23 cellular contexts compared by ENCODE assay signal in the genomic region with DNA sequence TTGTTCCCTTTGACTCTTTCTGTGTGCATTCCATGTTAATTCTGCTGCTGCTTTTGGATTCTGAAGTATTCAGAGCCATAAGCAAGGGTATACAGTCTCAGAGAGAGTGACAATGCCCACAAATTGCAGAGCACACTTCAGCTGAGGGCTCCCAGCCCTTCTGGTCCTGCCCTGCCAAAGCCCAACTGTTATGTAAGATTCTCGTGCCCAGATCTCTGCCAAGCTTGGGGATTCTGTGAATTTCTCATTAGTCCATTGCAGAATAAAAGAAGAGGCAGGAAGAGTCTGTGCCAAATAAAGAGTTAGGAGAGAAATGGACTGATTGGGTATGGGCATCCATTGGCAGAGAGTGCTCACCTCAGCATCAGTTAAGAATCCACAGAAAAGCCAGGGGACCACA.
"Had no signal": no experiment of that assay in that cellular context is flagged by ENCODE, and none has a peak within 500 bp of the region (broad histone marks: within the 10 kb centered on the region; RNA-seq: fewer than 3 reads in every experiment).

No MANE protein-coding gene starts in this region.

- H3K9me3 ChIP-seq: gastrocnemius medialis, suprapubic skin had no signal

- H3K27ac ChIP-seq: gastrocnemius medialis, suprapubic skin had no signal

- H3K4me3 ChIP-seq: gastrocnemius medialis, suprapubic skin had no signal

- H3K9me3 Mint-ChIP-seq: activated B cell treated with CpG ODN at 0.5 μM for 24 hours; activated T-cell treated with anti-CD3 and anti-CD28 coated beads, Interleukin-2, amount 50 U/mL, for 72 hours had no signal

- H3K27me3 Mint-ChIP-seq: progenitor cell of endocrine pancreas had no signal

- H3K4me1 Mint-ChIP-seq: activated B cell treated with CpG ODN at 0.5 μM for 24 hours, natural killer cell, T-helper 17 cell had no signal

- H3K4me3 Mint-ChIP-seq: activated B cell treated with CpG ODN at 0.5 μM for 24 hours; activated CD8-positive, alpha-beta T cell treated with anti-CD3 and anti-CD28 coated beads, Interleukin-2, amount 10 ng/mL, durations not matched to agents 7 days and 5 days; activated naive CD8-positive, alpha-beta T cell; activated T-cell treated with anti-CD3 and anti-CD28 coated beads, Interleukin-2, amount 50 U/mL, for 72 hours; natural killer cell; T-helper 17 cell had no signal

- DNase-seq: activated B cell treated with CpG ODN at 0.5 μM for 24 hours; activated CD4-positive, alpha-beta T cell treated with anti-CD3 and anti-CD28 coated beads for 48 hours; activated CD8-positive, alpha-beta memory T cell treated with anti-CD3 and anti-CD28 coated beads, Interleukin-2, amount 50 U/mL, for 4 hours; activated CD8-positive, alpha-beta T cell treated with anti-CD3 and anti-CD28 coated beads, Interleukin-2, amount 10 ng/mL, durations not matched to agents 7 days and 5 days; activated gamma-delta T cell treated with Interleukin-2 at 50 U/mL for 16 hours; activated T-cell treated with anti-CD3 and anti-CD28 coated beads, Interleukin-2, amount 50 U/mL, for 72 hours; amniotic stem cell; dermis blood vessel endothelial cell; gastrocnemius medialis; islet precursor cell; left ventricle myocardium superior; mesenchymal stem cell; natural killer cell; occipital lobe; right cardiac atrium; small intestine; stimulated activated CD4-positive, alpha-beta T cell treated with anti-CD3 and anti-CD28 coated beads, Interleukin-4, amount 100 ng/mL, for 24 hours; stimulated activated naive CD4-positive, alpha-beta T cell; T-helper 17 cell; trophoblast cell had no signal

- H3K27ac Mint-ChIP-seq: activated B cell treated with CpG ODN at 0.5 μM for 24 hours; activated CD8-positive, alpha-beta T cell treated with anti-CD3 and anti-CD28 coated beads, Interleukin-2, amount 10 ng/mL, durations not matched to agents 7 days and 5 days; activated naive CD8-positive, alpha-beta T cell; activated T-cell treated with anti-CD3 and anti-CD28 coated beads, Interleukin-2, amount 50 U/mL, for 72 hours; natural killer cell; progenitor cell of endocrine pancreas; T-helper 17 cell had no signal

- ATAC-seq: activated CD8-positive, alpha-beta T cell treated with anti-CD3 and anti-CD28 coated beads, Interleukin-2, amount 10 ng/mL, durations not matched to agents 7 days and 5 days; activated T-cell treated with anti-CD3 and anti-CD28 coated beads, Interleukin-2, amount 50 U/mL, for 72 hours; gastrocnemius medialis; left ventricle myocardium superior; natural killer cell; right cardiac atrium; T-helper 17 cell had no signal

- H3K27me3 ChIP-seq: gastrocnemius medialis, suprapubic skin had no signal

- H3K36me3 ChIP-seq: gastrocnemius medialis, suprapubic skin had no signal
